In the genomic region with DNA sequence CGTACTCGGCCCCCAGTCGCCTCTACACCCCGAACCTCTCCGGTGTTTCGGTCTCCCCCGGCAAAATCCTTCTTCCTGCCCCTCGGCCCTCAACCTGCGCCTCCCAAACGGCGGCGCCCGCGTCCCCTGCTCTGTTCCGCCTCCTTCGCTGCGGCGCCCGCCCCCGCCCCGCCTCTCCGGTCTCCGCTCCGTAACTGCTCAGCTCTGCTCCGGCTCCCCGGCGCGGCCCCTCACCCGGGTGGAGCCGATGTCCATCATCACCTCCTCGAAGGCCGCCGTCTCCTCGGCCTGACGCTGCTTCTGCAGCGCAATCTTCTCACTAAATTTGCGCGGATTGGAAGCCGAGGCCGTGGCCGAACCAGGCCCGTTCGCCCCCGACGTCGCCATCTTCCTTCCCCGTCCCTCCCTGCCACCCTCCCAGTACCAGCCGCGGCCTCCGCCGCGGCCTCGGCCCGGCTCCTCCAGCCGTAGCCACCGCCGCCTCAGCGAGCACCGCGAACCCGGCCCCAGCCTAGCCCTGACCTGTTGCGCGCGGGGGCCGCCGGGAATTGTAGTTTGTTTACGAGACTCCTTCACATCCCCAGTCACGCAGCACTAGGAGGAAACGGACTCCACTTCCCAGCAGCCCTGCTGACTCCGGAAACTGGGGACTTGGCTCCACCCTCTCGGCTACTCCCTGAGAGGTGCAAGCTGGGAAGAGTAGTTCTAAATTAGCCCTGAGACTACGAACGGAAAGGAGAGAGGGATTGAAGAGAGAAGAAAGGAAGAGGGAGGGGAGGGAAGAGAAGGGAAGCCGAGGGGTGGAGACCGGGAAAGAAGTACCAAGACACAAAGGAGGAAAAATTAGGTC, we compare ENCODE assay signal across 8 cellular contexts. TPM values are rescaled to one million over a fixed set of nuclear protein-coding genes. Genes with fewer than 3 reads are reported as not detected.
DNase-seq lines count a peak whose midpoint lies in the region; ATAC-seq, FAIRE-seq and TF ChIP-seq lines count a peak whose summit lies in the region.

A gene with protein sequence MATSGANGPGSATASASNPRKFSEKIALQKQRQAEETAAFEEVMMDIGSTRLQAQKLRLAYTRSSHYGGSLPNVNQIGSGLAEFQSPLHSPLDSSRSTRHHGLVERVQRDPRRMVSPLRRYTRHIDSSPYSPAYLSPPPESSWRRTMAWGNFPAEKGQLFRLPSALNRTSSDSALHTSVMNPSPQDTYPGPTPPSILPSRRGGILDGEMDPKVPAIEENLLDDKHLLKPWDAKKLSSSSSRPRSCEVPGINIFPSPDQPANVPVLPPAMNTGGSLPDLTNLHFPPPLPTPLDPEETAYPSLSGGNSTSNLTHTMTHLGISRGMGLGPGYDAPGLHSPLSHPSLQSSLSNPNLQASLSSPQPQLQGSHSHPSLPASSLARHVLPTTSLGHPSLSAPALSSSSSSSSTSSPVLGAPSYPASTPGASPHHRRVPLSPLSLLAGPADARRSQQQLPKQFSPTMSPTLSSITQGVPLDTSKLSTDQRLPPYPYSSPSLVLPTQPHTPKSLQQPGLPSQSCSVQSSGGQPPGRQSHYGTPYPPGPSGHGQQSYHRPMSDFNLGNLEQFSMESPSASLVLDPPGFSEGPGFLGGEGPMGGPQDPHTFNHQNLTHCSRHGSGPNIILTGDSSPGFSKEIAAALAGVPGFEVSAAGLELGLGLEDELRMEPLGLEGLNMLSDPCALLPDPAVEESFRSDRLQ (minus strand): TSS at position 502 of the 850 bp plus-strand sequence. CDS start 115 bp downstream, at position 387.

- H3K36me3 Mint-ChIP-seq in T-cell = peaks cover 12% of the 10 kb centered on the region

- peak within 1 kb of the TSS; percentile 84 for H2BK5ac ChIP-seq in trophoblast cell (ENCODE audit: low read depth, low read length, poor library complexity)

- peak within 1 kb of the TSS; percentile 42 for H2AK5ac ChIP-seq in trophoblast cell (ENCODE audit: low read length)

- TF ChIP-seq CTCF in transverse colon (IDR thresholded peaks at IDR 0.05) = no peak

- H3K18ac ChIP-seq in trophoblast cell (ENCODE audit: low read length) = peak within 1 kb of the TSS; percentile 77

- no peaks in the 10 kb centered on the region for H3K27me3 ChIP-seq in trophoblast cell (ENCODE audit: insufficient read depth, low read length)
- no peaks in the 10 kb centered on the region for H3K27me3 ChIP-seq in transverse colon

- H3K9me3 ChIP-seq in trophoblast cell (ENCODE audit: insufficient read depth, low read depth, low read length) = no peaks in the 10 kb centered on the region
- H3K9me3 ChIP-seq in transverse colon = no peaks in the 10 kb centered on the region

- H3K4me2 ChIP-seq in trophoblast cell (ENCODE audit: low read length) = peak within 1 kb of the TSS; percentile 99

- H4K91ac ChIP-seq in trophoblast cell (ENCODE audit: low read depth, low read length) = peak within 1 kb of the TSS; percentile 94

- peak within 1 kb of the TSS; percentile 90 for H3K14ac ChIP-seq in trophoblast cell (ENCODE audit: low read length)

- H3K9ac ChIP-seq in trophoblast cell (ENCODE audit: low read length) = peak within 1 kb of the TSS; percentile 93

- ATAC-seq in HG02852 (IDR thresholded peaks at IDR 0.05; ENCODE audit: unreplicated experiment) = peak; percentile 76
- ATAC-seq in T-cell (replicated peaks in 1 of 4) = peak; percentile 87 to 91 (median 89)

- peak within 1 kb of the TSS; percentile 96 for H3K27ac Mint-ChIP-seq in T-cell

- H3K79me1 ChIP-seq in trophoblast cell (ENCODE audit: low read length) = peaks cover 21% of the 10 kb centered on the region

- peak; percentile 97 for DNase-seq in GM12892 (ENCODE audit: insufficient read length)
- peak; percentile 84 for DNase-seq in NCI-H1436 treated with DMSO at 0.1 percent for 48 hours (lab: John Stamatoyannopoulos, UW)
- DNase-seq in T-cell = peak; percentile 91 to 100 (median 98)
- peak; percentile 99 for DNase-seq in cardiac septum (ENCODE audit: low spot score)
- peak; percentile 98 to 99 for DNase-seq in trophoblast cell
- DNase-seq in transverse colon = peak; percentile 99

- H3K36me3 ChIP-seq in trophoblast cell (ENCODE audit: control insufficient read depth in 1 of 2, insufficient read depth in 2 of 2, low read length in 2 of 2) (peaks cover 25 to 36% of the 10 kb centered on the region in 2 experiments), transverse colon (no peaks in the 10 kb centered on the region)

- in situ Hi-C loops in transverse colon (cut with MboI; ENCODE audit: low pct_ligation_motif_present in 1 of 4, low pct_unique_long_range_greater_than_20kb in 1 of 4, low sequenced_read_pairs in 3 of 4) = loop anchor here in 1 of 4 donors (25.0 kb wide), 1 partner anchor 296 kb away; a partner anchor contains a TSS

- no peaks in the 10 kb centered on the region for H3K27me3 Mint-ChIP-seq in T-cell

- H3K27ac ChIP-seq in adipose tissue (ENCODE audit: low read depth, low read length) (peak within 1 kb of the TSS; percentile 62), trophoblast cell (ENCODE audit: low read depth, low read length) (peak within 1 kb of the TSS; percentile 81), transverse colon (peak within 1 kb of the TSS; percentile 94 to 98 (median 96))

- peak within 1 kb of the TSS; percentile 61 for H2AFZ ChIP-seq in trophoblast cell (ENCODE audit: insufficient read depth, low read length, poor library complexity)

- CTCF ChIA-PET in T-cell (lab: Charles Lee) = interaction anchor here in 1 of 2 donors (0.7 to 1.5 kb wide), 3 partner anchors 10 to 17 kb away, joined by 5 to 9 read pairs (median 5); a partner anchor contains a TSS

- POLR2A ChIA-PET in T-cell (lab: Charles Lee) = interaction anchor here (0.5 to 1.5 kb wide), 6 partner anchors 13 to 204 kb away, joined by 3 to 6 read pairs (median 4); a partner anchor contains a TSS

- peak within 1 kb of the TSS; percentile 92 for H3K4me3 ChIP-seq in trophoblast cell (ENCODE audit: low read depth, low read length)
- H3K4me3 ChIP-seq in transverse colon = peak within 1 kb of the TSS; percentile 79 to 98 (median 91)

- peak within 1 kb of the TSS; percentile 62 for H2BK120ac ChIP-seq in trophoblast cell (ENCODE audit: insufficient read depth, low read length, poor library complexity)

- no peak within 1 kb of the TSS for H2BK12ac ChIP-seq in trophoblast cell (ENCODE audit: low read length)

- peak within 1 kb of the TSS; percentile 92 for H3K4ac ChIP-seq in trophoblast cell (ENCODE audit: low read depth, low read length)

- peaks cover 33% of the 10 kb centered on the region for H3K79me2 ChIP-seq in trophoblast cell (ENCODE audit: control insufficient read depth, insufficient read depth, low read length, poor library complexity)

- H3K23ac ChIP-seq in trophoblast cell (ENCODE audit: low read length) = peak within 1 kb of the TSS; percentile 0

- intact Hi-C loops in cardiac septum (cut with DNase I) = loop anchor here (2.0 kb wide), 2 partner anchors 14 to 20 kb away; no protein-coding TSS in a partner anchor
- intact Hi-C loops in transverse colon (cut with DNase I; ENCODE audit: low total_unique reads) = no loop called here

- TF ChIP-seq POLR2A in GM12892 (IDR thresholded peaks at IDR 0.05; ENCODE audit: low read depth, low read length) = peak; percentile 61; the same call in 1 of the 2 replicates
- peak; percentile 82 for TF ChIP-seq POLR2A in transverse colon (IDR thresholded peaks at IDR 0.05)

- FAIRE-seq in GM12892 (lab: Jason Lieb, UNC) = peak; percentile 94

- H3K4me3 Mint-ChIP-seq in T-cell = peak within 1 kb of the TSS; percentile 95 to 97 (median 97)

- H3K4me1 Mint-ChIP-seq in T-cell = peaks cover 58 to 68% (median 63%) of the 10 kb centered on the region in 3 donors

- H4K12ac ChIP-seq in trophoblast cell (ENCODE audit: low read depth, low read length) = peak within 1 kb of the TSS; percentile 82

- H3K9me3 Mint-ChIP-seq in T-cell = no peaks in the 10 kb centered on the region

- 0% methylated on average over 74 of the region's 75 CpGs for WGBS in adipose tissue, 3 donors
- WGBS in trophoblast cell (ENCODE audit: extremely low coverage, insufficient coverage, insufficient read length) = no CpG with 5 or more reads among the region's 75 CpGs
- WGBS in transverse colon (ENCODE audit: low coverage in 1 of 2), 2 donors = 0% methylated on average over 17 to 67 of the region's 75 CpGs

- TF ChIP-seq EP300 in transverse colon (IDR thresholded peaks at IDR 0.05; ENCODE audit: low read depth) = no peak

- H4K8ac ChIP-seq in trophoblast cell (ENCODE audit: low read depth, low read length) = peak within 1 kb of the TSS; percentile 87

- H3K4me1 ChIP-seq in trophoblast cell (ENCODE audit: control insufficient read depth in 1 of 2, insufficient read depth in 2 of 2, low read length in 2 of 2) (peaks cover 15 to 17% of the 10 kb centered on the region in 2 experiments), transverse colon (peaks cover 27 to 47% (median 38%) of the 10 kb centered on the region in 4 donors)

RNA-seq across cellular contexts. Expression of the gene that starts here (rescaled TPM):
- polyA plus RNA-seq in GM12892 (2012; ENCODE audit: missing spikeins) = 36.9 TPM
- total RNA-seq in T-cell = 100 to 1,000 TPM; 108 to 153 (median 122) TPM
- 10 to 100 TPM; 15.4 to 38.1 (median 24.2) TPM for polyA plus RNA-seq in adipose tissue
- 20.6 TPM for total RNA-seq in cardiac septum
- polyA plus RNA-seq in trophoblast cell (2013) = 37.4 and 41.0 TPM in 2 replicates
- total RNA-seq in transverse colon = 10 to 100 TPM; 13.3 to 32.5 (median 21.4) TPM

Comparison
In these comparisons a context has a peak if more than half of its experiments do, and no peak if none do; other contexts are left out.
1. Peak in every context shown above with its lines: DNase-seq, ATAC-seq, H3K4me3 ChIP-seq and H3K27ac ChIP-seq.